In the genomic region with DNA sequence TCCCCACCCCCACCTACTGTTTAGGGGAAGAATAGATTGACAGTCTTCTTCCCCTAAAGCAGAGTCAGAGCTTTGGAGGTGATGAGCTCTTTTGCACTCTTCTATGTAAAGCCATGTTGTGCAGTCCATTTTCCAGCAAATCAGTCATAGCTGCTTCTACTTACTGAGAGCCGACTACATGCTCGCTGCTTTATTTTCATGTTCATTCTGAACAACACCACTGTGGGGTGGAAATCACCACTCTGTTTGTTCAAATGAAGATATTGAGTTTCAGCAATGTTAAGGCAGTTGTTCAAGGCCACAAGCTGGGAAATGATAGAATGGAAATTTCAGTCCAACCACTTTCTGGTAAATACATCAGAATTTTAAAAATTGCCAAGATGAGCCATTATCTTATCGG, we compare ENCODE assay signal across 15 cellular contexts.
"Had no signal": no experiment of that assay in that cellular context is flagged by ENCODE, and none has a peak within 500 bp of the region (broad histone marks: within the 10 kb centered on the region; RNA-seq: fewer than 3 reads in every experiment).

No MANE protein-coding gene starts in this region.

- H3K36me3 Mint-ChIP-seq: activated naive CD4-positive, alpha-beta T cell treated with anti-CD3 and anti-CD28 coated beads, Interleukin-2, amount 10 ng/mL, durations not matched to agents 7 days and 5 days; mesothelial cell of epicardium; stimulated activated naive B cell treated with anti-CD40 and anti-IgM and Interleukin-4, amounts not matched to agents 10 μg/mL and 1 μg/mL and 100 μg/mL, for 72 hours had no signal

- H3K9me3 Mint-ChIP-seq: activated naive CD4-positive, alpha-beta T cell treated with anti-CD3 and anti-CD28 coated beads, Interleukin-2, amount 10 ng/mL, durations not matched to agents 7 days and 5 days; mesothelial cell of epicardium; stimulated activated naive B cell treated with anti-CD40 and anti-IgM and Interleukin-4, amounts not matched to agents 10 μg/mL and 1 μg/mL and 100 μg/mL, for 72 hours had no signal

- H3K9me3 ChIP-seq: pancreas, sigmoid colon, suprapubic skin had no signal

- ATAC-seq: left cardiac atrium; stimulated activated naive B cell treated with anti-CD40 and anti-IgM and Interleukin-4, amounts not matched to agents 10 μg/mL and 1 μg/mL and 100 μg/mL, for 72 hours had no signal

- H3K4me3 ChIP-seq: lung, pancreas, sigmoid colon, SK-N-MC, suprapubic skin had no signal

- DNase-seq: activated naive CD4-positive, alpha-beta T cell treated with anti-CD3 and anti-CD28 coated beads, Interleukin-2, amount 10 ng/mL, durations not matched to agents 7 days and 5 days; amniotic stem cell; caudate nucleus; left cardiac atrium; pancreas; Right ventricle myocardium superior; sigmoid colon; stimulated activated CD4-positive, alpha-beta T cell treated with anti-CD3 and anti-CD28 coated beads, Interleukin-12 subunit alpha, Interleukin-12 subunit beta, amount 100 ng/mL, for 4 hours; stimulated activated CD4-positive, alpha-beta T cell treated with anti-CD3 and anti-CD28 coated beads, Interleukin-2, amount 100 ng/mL, for 48 hours; stimulated activated naive B cell treated with anti-CD40 and anti-IgM and Interleukin-4, amounts not matched to agents 10 μg/mL and 1 μg/mL and 100 μg/mL, for 72 hours; trophoblast cell had no signal

- H3K4me3 Mint-ChIP-seq: activated naive CD4-positive, alpha-beta T cell treated with anti-CD3 and anti-CD28 coated beads, Interleukin-2, amount 10 ng/mL, durations not matched to agents 7 days and 5 days; mesothelial cell of epicardium; stimulated activated naive B cell treated with anti-CD40 and anti-IgM and Interleukin-4, amounts not matched to agents 10 μg/mL and 1 μg/mL and 100 μg/mL, for 72 hours had no signal

- H3K27me3 ChIP-seq: pancreas, sigmoid colon, suprapubic skin had no signal

- H3K36me3 ChIP-seq: pancreas, sigmoid colon, suprapubic skin had no signal

- H3K27ac ChIP-seq: pancreas, sigmoid colon, SK-N-MC, suprapubic skin had no signal

- H3K4me1 ChIP-seq: sigmoid colon, suprapubic skin had no signal

- H3K27ac Mint-ChIP-seq: activated naive CD4-positive, alpha-beta T cell treated with anti-CD3 and anti-CD28 coated beads, Interleukin-2, amount 10 ng/mL, durations not matched to agents 7 days and 5 days; mesothelial cell of epicardium; stimulated activated naive B cell treated with anti-CD40 and anti-IgM and Interleukin-4, amounts not matched to agents 10 μg/mL and 1 μg/mL and 100 μg/mL, for 72 hours had no signal
